In genomic region chr2:127637725-127638252, GRCh38 we compare ENCODE assay signal across 8 cellular contexts. TPM values are rescaled to one million over a fixed set of nuclear protein-coding genes. Genes with fewer than 3 reads are reported as not detected.
A peak's percentile ranks its signal among the peaks of the same experiment; 100 is the strongest.
DNase-seq lines count a peak whose midpoint lies in the region; ATAC-seq and TF ChIP-seq lines count a peak whose summit lies in the region.

No MANE protein-coding gene starts in this region.

- no peak overlapping the region for H3K9ac ChIP-seq in rectal smooth muscle tissue (ENCODE audit: low read length)

- peaks cover 7% of the 10 kb centered on the region for H3K36me3 ChIP-seq in rectal smooth muscle tissue (ENCODE audit: control insufficient read depth, insufficient read depth, low read length)

- DNase-seq in activated CD4-positive, alpha-beta T cell treated with anti-CD3 and anti-CD28 coated beads for 48 hours: peak; percentile 21
- no peak for DNase-seq in activated CD4-positive, alpha-beta T cell treated with anti-CD3 and anti-CD28 coated beads for 4 hours
- DNase-seq in T1000 (lab: John Stamatoyannopoulos, UW) (peak; percentile 68), fibroblast of villous mesenchyme (ENCODE audit: low read depth) (peak; percentile 73), NCI-H2107 treated with DMSO at 0.1 percent for 48 hours (lab: John Stamatoyannopoulos, UW; ENCODE audit: unreplicated experiment) (no peak)
- no peak for DNase-seq in stimulated activated CD4-positive, alpha-beta T cell treated with anti-CD3 and anti-CD28 coated beads, Interleukin-1b, Interleukin-23, amount 100 ng/mL, for 48 hours

- H3K4me1 ChIP-seq in rectal smooth muscle tissue (ENCODE audit: control insufficient read depth, insufficient read depth, low read length): peaks cover 7% of the 10 kb centered on the region

- H3K4me3 ChIP-seq in fibroblast of villous mesenchyme (ENCODE audit: low read depth, low read length) (no peak overlapping the region), rectal smooth muscle tissue (ENCODE audit: low read length) (no peak overlapping the region)

- no peaks in the 10 kb centered on the region for H3K27me3 ChIP-seq in rectal smooth muscle tissue (ENCODE audit: control insufficient read depth, insufficient read depth, low read length)

- H3K27ac ChIP-seq in rectal smooth muscle tissue (ENCODE audit: low read depth, low read length): peak overlapping the region; percentile 80

- no peak for ATAC-seq in HG02763 (IDR thresholded peaks at IDR 0.05; ENCODE audit: unreplicated experiment)

- no peak for TF ChIP-seq CTCF in fibroblast of villous mesenchyme (IDR thresholded peaks at IDR 0.05; ENCODE audit: insufficient read depth, low read depth, low read length)

RNA-seq across cellular contexts. Expression of gene GPR17, which starts 8.2 kb away (rescaled TPM):
- total RNA-seq in fibroblast of villous mesenchyme: not detected in 2 replicates

RNA-seq across cellular contexts. Expression of gene LIMS2, which starts 37.5 kb away (rescaled TPM):
- total RNA-seq in fibroblast of villous mesenchyme: 24.8 and 28.9 TPM in 2 replicates

Comparison
In these comparisons a context has a peak if more than half of its experiments do, and no peak if none do; other contexts are left out.
1. DNase-seq: peak in activated CD4-positive, alpha-beta T cell treated with anti-CD3 and anti-CD28 coated beads for 48 hours (single experiment), T1000 (single experiment) and fibroblast of villous mesenchyme (single experiment); none in activated CD4-positive, alpha-beta T cell treated with anti-CD3 and anti-CD28 coated beads for 4 hours (0 of 2), NCI-H2107 treated with DMSO at 0.1 percent for 48 hours (single experiment) and stimulated activated CD4-positive, alpha-beta T cell treated with anti-CD3 and anti-CD28 coated beads, Interleukin-1b, Interleukin-23, amount 100 ng/mL, for 48 hours (single experiment).